In the genomic region with DNA sequence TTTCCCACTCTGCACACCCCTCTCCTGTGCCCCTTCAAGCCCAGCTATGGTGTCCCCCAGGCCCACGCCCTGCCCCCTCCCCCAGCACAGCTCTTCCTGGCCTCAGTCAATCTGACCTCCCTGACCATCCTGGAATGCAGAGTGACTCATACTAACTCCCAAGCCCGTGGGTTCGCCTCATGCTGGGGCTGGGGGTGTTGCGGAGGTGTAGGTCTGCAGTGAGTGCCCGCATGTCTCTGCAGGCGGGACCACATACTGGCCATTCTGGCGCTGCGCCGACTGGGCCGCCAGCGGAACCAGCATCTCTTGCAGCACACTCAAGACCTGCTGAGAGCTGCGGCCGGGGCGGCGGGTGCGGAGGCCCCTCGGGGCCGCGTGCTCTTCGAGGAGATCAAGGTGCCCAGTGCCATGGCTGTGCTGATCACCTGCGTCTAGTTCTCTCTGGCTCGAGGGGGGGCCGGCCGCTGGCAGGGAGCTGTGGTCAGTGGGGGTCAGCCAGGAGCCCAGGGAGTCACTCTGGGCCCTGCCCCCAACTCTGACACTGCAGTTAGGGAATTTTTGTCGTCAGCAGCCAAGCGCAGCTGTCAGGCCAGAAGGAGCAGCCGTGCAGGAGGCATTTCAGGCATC, we compare ENCODE assay signal across 8 cellular contexts. TPM values are rescaled to one million over a fixed set of nuclear protein-coding genes. Genes with fewer than 3 reads are reported as not detected.
DNase-seq lines count a peak whose midpoint lies in the region; ATAC-seq and TF ChIP-seq lines count a peak whose summit lies in the region.
"Had no signal": no experiment of that assay in that cellular context is flagged by ENCODE, and none has a peak within 500 bp of the region (broad histone marks: within the 10 kb centered on the region; RNA-seq: fewer than 3 reads in every experiment).

No MANE protein-coding gene starts in this region.

- CTCF ChIA-PET in OCI-LY7 (lab: Charles Lee; ENCODE audit: unreplicated experiment), result interaction anchor here (0.6 kb wide), 1 partner anchor 26 kb away, joined by 3 read pairs; the partner anchor contains the start of gene LBHD2

- ATAC-seq in activated CD4-positive, CD25-positive, alpha-beta regulatory T cell treated with anti-CD3 and anti-CD28 coated beads, Interleukin-2, amount 50 U/mL, for 24 hours, result no peak
- ATAC-seq: natural killer cell had no signal

- H3K27ac ChIP-seq in adrenal gland, result peak overlapping the region in 4 of 5 donors; percentile 27 to 78 (median 71)
- peak overlapping the region; percentile 58 to 77 for H3K27ac ChIP-seq in mucosa of rectum (ENCODE audit: low read depth in 2 of 2, low read length in 2 of 2)
- H3K27ac ChIP-seq in OCI-LY7 (ENCODE audit: low read depth, low read length, poor library complexity, severe bottlenecking), result no peak overlapping the region

- POLR2A ChIA-PET in OCI-LY7 (lab: Charles Lee), result no interaction called here

- H3K27me3 ChIP-seq in adrenal gland (no peaks in the 10 kb centered on the region), mucosa of rectum (ENCODE audit: control insufficient read depth in 2 of 2, insufficient read depth in 2 of 2, low read length in 2 of 2) (peaks cover 0 to 2% of the 10 kb centered on the region in 2 donors)

- H2AFZ ChIP-seq in OCI-LY7 (ENCODE audit: low read length), result no peak overlapping the region

- H3K79me2 ChIP-seq in OCI-LY7 (ENCODE audit: insufficient read depth, low read depth, low read length), result no peaks in the 10 kb centered on the region

- DNase-seq in EL (peak; percentile 94), adrenal gland (peak in 4 of 7 donors; percentile 51 to 79 (median 68)), ureter (ENCODE audit: low spot score) (no peak), OCI-LY7 (ENCODE audit: low spot score) (no peak)
- DNase-seq: activated T-cell treated with anti-CD3 and anti-CD28 coated beads for 4 hours, natural killer cell had no signal

- H3K4me3 ChIP-seq in adrenal gland, result no peak overlapping the region
- no peak overlapping the region for H3K4me3 ChIP-seq in mucosa of rectum (ENCODE audit: low read length in 2 of 2)
- H3K4me3 ChIP-seq in OCI-LY7 (ENCODE audit: low read depth, low read length, poor library complexity, severe bottlenecking), result no peak overlapping the region

- no peak overlapping the region for H3K4me2 ChIP-seq in OCI-LY7 (ENCODE audit: low read length)

- BruUV-seq in OCI-LY7 (replicated peaks; lab: Mats Ljungman, UMichigan), result no TSS peak

- TF ChIP-seq CTCF in adrenal gland (IDR thresholded peaks at IDR 0.05), result no peak
- no peak for TF ChIP-seq CTCF in OCI-LY7 (conservative IDR thresholded peaks at IDR 0.05; ENCODE audit: low read length)

- no peaks in the 10 kb centered on the region for H4K20me1 ChIP-seq in OCI-LY7 (ENCODE audit: insufficient read depth, low read length)

- H3K36me3 ChIP-seq in adrenal gland (replicated peaks in 1 of 2) (no peaks in the 10 kb centered on the region), mucosa of rectum (ENCODE audit: control insufficient read depth in 2 of 2, insufficient read depth in 2 of 2, low read length in 2 of 2) (no peaks in the 10 kb centered on the region), OCI-LY7 (ENCODE audit: insufficient read depth, low read length) (no peaks in the 10 kb centered on the region)

- no peaks in the 10 kb centered on the region for H3K9me2 ChIP-seq in OCI-LY7 (ENCODE audit: insufficient read depth, low read length)

- no peak overlapping the region for H3K9ac ChIP-seq in mucosa of rectum (ENCODE audit: low read depth in 1 of 2, low read length in 2 of 2)

- H3K9me3 ChIP-seq in adrenal gland (replicated peaks in 1 of 3) (no peaks in the 10 kb centered on the region), mucosa of rectum (ENCODE audit: control insufficient read depth in 2 of 2, low read length in 2 of 2) (no peaks in the 10 kb centered on the region), OCI-LY7 (ENCODE audit: low read length) (no peaks in the 10 kb centered on the region)

- intact Hi-C loops in adrenal gland (cut with DNase I), result no loop called here
- intact Hi-C loops in OCI-LY7 (cut with micrococcal nuclease; ENCODE audit: unreplicated experiment), result no loop called here

- WGBS in adrenal gland, 4 donors, result 41 to 77% (median 63%) methylated on average over 12 to 27 of the region's 27 CpGs

- H3K4me1 ChIP-seq in adrenal gland (replicated peaks in 1 of 2) (peaks cover 10 to 21% of the 10 kb centered on the region in 2 donors), mucosa of rectum (ENCODE audit: control insufficient read depth in 2 of 2, insufficient read depth in 2 of 2, low read length in 2 of 2) (peaks cover 17 to 23% of the 10 kb centered on the region in 2 donors), OCI-LY7 (ENCODE audit: insufficient read depth, low read length, poor library complexity, severe bottlenecking) (peaks cover 37% of the 10 kb centered on the region)

- TF ChIP-seq POLR2A in adrenal gland (IDR thresholded peaks at IDR 0.05), result no peak

RNA-seq across cellular contexts. Expression of gene TNFAIP2, which starts 13.4 kb away (rescaled TPM):
- total RNA-seq in adrenal gland (100 to 1,000 TPM in 4 of 8 donors, 10 to 100 TPM in 4; 41.2 to 290 (median 115) TPM), ureter (720 TPM), OCI-LY7 (2022) (not detected in 2 replicates)
- 100 to 1,000 TPM in 2 of 3 donors, 10 to 100 TPM in 1; 28.3 to 615 (median 532) TPM for polyA plus RNA-seq in adrenal gland
- total RNA-seq in OCI-LY7 (2014; rRNA removed; shearing (Covaris generic)), result not detected in 2 replicates

RNA-seq across cellular contexts. Expression of gene EXOC3L4, which starts 15.4 kb away (rescaled TPM):
- total RNA-seq in adrenal gland (1 to 10 TPM in 4 of 8 donors, under 1 TPM in 4; 0.12 to 2.0 (median 1.3) TPM), ureter (2.5 TPM), OCI-LY7 (2022) (not detected in 2 replicates)
- polyA plus RNA-seq in adrenal gland, result 1 to 10 TPM in 2 of 3 donors, not detected in 1; 3.1 to 4.3 TPM
- total RNA-seq in OCI-LY7 (2014; rRNA removed; shearing (Covaris generic)), result not detected in 2 replicates
- total RNA-seq: natural killer cell had no signal

RNA-seq across cellular contexts. Expression of gene LBHD2, which starts 25.9 kb away (rescaled TPM):
- total RNA-seq in adrenal gland (not detected), ureter (not detected), OCI-LY7 (2022) (not detected in 2 replicates)
- not detected for polyA plus RNA-seq in adrenal gland
- total RNA-seq in OCI-LY7 (2014; rRNA removed; shearing (Covaris generic)), result not detected in 2 replicates
- total RNA-seq: natural killer cell had no signal

RNA-seq across cellular contexts. Expression of gene CDC42BPB, which starts 52.6 kb away (rescaled TPM):
- 100 to 1,000 TPM in 1 of 8 donors, 10 to 100 TPM in 7; 71.2 to 108 (median 79.7) TPM for total RNA-seq in adrenal gland
- 10 to 100 TPM; 41.1 to 64.4 (median 49.9) TPM for polyA plus RNA-seq in adrenal gland
- total RNA-seq in ureter, result 131 TPM
- 0.03 TPM in 1 of 2 replicates, not detected in the other for total RNA-seq in OCI-LY7 (2014; rRNA removed; shearing (Covaris generic))
- total RNA-seq in OCI-LY7 (2022), result 0.20 and 0.46 TPM in 2 replicates

Comparison
In these comparisons a context has a peak if more than half of its experiments do, and no peak if none do; other contexts are left out.
1. DNase-seq: peak in EL (single experiment) and adrenal gland (4 of 7); none in ureter (single experiment) and OCI-LY7 (single experiment).
2. RNA of gene TNFAIP2, which starts 13.4 kb away (total RNA-seq): 720 TPM in ureter (single experiment) and 41.2 to 290 TPM in adrenal gland; not detected in OCI-LY7; every median in the first group is over 10 times any median in the second.